ENCODE assay signal across 1 cellular context in genomic region chr3:171354049-171354705, GRCh38.
TF ChIP-seq lines count a peak whose summit lies in the region.

No MANE protein-coding gene starts in this region.

TF ChIP-seq in HCT116, 20 proteins besides CTCF, POLR2A, EP300 and RAD21:
- peak; percentile 25 for TF ChIP-seq YY1 (IDR thresholded peaks at IDR 0.05; ENCODE audit: extremely low read depth, insufficient replicate concordance, low read depth, low read length)
- no peak for TF ChIP-seq ELF1 (IDR thresholded peaks at IDR 0.05; ENCODE audit: borderline replicate concordance, low read depth)
- TF ChIP-seq, protein P1, sequence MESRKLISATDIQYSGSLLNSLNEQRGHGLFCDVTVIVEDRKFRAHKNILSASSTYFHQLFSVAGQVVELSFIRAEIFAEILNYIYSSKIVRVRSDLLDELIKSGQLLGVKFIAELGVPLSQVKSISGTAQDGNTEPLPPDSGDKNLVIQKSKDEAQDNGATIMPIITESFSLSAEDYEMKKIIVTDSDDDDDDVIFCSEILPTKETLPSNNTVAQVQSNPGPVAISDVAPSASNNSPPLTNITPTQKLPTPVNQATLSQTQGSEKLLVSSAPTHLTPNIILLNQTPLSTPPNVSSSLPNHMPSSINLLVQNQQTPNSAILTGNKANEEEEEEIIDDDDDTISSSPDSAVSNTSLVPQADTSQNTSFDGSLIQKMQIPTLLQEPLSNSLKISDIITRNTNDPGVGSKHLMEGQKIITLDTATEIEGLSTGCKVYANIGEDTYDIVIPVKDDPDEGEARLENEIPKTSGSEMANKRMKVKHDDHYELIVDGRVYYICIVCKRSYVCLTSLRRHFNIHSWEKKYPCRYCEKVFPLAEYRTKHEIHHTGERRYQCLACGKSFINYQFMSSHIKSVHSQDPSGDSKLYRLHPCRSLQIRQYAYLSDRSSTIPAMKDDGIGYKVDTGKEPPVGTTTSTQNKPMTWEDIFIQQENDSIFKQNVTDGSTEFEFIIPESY (IDR thresholded peaks at IDR 0.05; ENCODE audit: extremely low read depth, insufficient replicate concordance, low read length): no peak
- TF ChIP-seq EGR1 (IDR thresholded peaks at IDR 0.05; ENCODE audit: low read depth): no peak
- TF ChIP-seq POLR2AphosphoS5 (IDR thresholded peaks at IDR 0.05; ENCODE audit: low read depth, low read length): 0 out of 2 replicates have a peak, but pooled peaks have one; percentile 24
- TF ChIP-seq SP1 (IDR thresholded peaks at IDR 0.05; ENCODE audit: low read depth): no peak; the same call in 1 of the 2 replicates
- no peak; the same call in 1 of the 2 replicates for TF ChIP-seq MAX (IDR thresholded peaks at IDR 0.05)
- TF ChIP-seq CBX3 (IDR thresholded peaks at IDR 0.05; ENCODE audit: low read depth): no peak
- TF ChIP-seq EZH2phosphoT487 (IDR thresholded peaks at IDR 0.05; ENCODE audit: borderline replicate concordance): no peak
- TF ChIP-seq SRF (IDR thresholded peaks at IDR 0.05; ENCODE audit: low read depth): no peak
- no peak for TF ChIP-seq JUND (IDR thresholded peaks at IDR 0.05)
- no peak for TF ChIP-seq EZH2 (IDR thresholded peaks at IDR 0.05)
- TF ChIP-seq SIN3A (IDR thresholded peaks at IDR 0.05; ENCODE audit: low read depth): no peak
- TF ChIP-seq CEBPB (IDR thresholded peaks at IDR 0.05; ENCODE audit: low read depth): no peak; the same call in 1 of the 2 replicates
- TF ChIP-seq, protein P2, sequence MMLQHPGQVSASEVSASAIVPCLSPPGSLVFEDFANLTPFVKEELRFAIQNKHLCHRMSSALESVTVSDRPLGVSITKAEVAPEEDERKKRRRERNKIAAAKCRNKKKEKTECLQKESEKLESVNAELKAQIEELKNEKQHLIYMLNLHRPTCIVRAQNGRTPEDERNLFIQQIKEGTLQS (IDR thresholded peaks at IDR 0.05): no peak
- no peak for TF ChIP-seq ZFX (IDR thresholded peaks at IDR 0.05)
TF ChIP-seq in HCT116: peak in this region for 2.
